ENCODE assay signal across 20 cellular contexts in genomic region chr1:220927442-220927841, GRCh38. TPM values are rescaled to one million over a fixed set of nuclear protein-coding genes. Genes with fewer than 3 reads are reported as not detected.
DNase-seq lines count a peak whose midpoint lies in the region; ATAC-seq and TF ChIP-seq lines count a peak whose summit lies in the region.
"Had no signal": no experiment of that assay in that cellular context is flagged by ENCODE, and none has a peak within 500 bp of the region (broad histone marks: within the 10 kb centered on the region; RNA-seq: fewer than 3 reads in every experiment).

No MANE protein-coding gene starts in this region.

- H3K27ac ChIP-seq in body of pancreas, result no peak overlapping the region
- H3K27ac ChIP-seq: PC-9 had no signal

- WGBS in body of pancreas, 2 donors, result 15 to 16% methylated on average over 6 of the region's 6 CpGs

- no peak for TF ChIP-seq POLR2A in body of pancreas (IDR thresholded peaks at IDR 0.05)

- intact Hi-C loops in body of pancreas (cut with DNase I), result no loop called here

- H3K4me1 ChIP-seq in body of pancreas, result no peaks in the 10 kb centered on the region

- no peaks in the 10 kb centered on the region for H3K36me3 ChIP-seq in body of pancreas (replicated peaks in 1 of 2; ENCODE audit: insufficient read depth in 1 of 2, low read depth in 2 of 2)

- H3K4me3 ChIP-seq in body of pancreas, result no peak overlapping the region
- H3K4me3 ChIP-seq: PC-9 had no signal

- peak; percentile 48 for ATAC-seq in body of pancreas
- no peak for ATAC-seq in HG03039 (IDR thresholded peaks at IDR 0.05; ENCODE audit: unreplicated experiment)
- ATAC-seq: activated naive CD4-positive, alpha-beta T cell treated with anti-CD3 and anti-CD28 coated beads, Interleukin-2, amount 50 U/mL, for 72 hours had no signal

- no peak for TF ChIP-seq CTCF in body of pancreas (IDR thresholded peaks at IDR 0.05)

- DNase-seq in NCI-H345 (lab: John Stamatoyannopoulos, UW) (peak; percentile 20), NCI-H345 treated with DMSO at 0.1 percent for 48 hours (lab: John Stamatoyannopoulos, UW; ENCODE audit: unreplicated experiment) (no peak), NCI-H510A (lab: John Stamatoyannopoulos, UW) (peak; percentile 55), body of pancreas (peak in 2 of 4 donors; percentile 11), foreskin melanocyte (no peak), COLO829 (ENCODE audit: low spot score) (no peak), DMS53 treated with DMSO at 0.1 percent for 48 hours (lab: John Stamatoyannopoulos, UW; ENCODE audit: unreplicated experiment) (no peak)
- DNase-seq: activated CD4-positive, alpha-beta T cell treated with anti-CD3 and anti-CD28 coated beads, Interleukin-2, amount 50 U/mL, for 48 hours; activated CD8-positive, alpha-beta memory T cell treated with anti-CD3 and anti-CD28 coated beads, Interleukin-2, amount 50 U/mL, for 4 hours; aorta; COR-L47; cortex of kidney; glutamatergic neuron; H9; NCI-H526 treated with DMSO at 0.1 percent for 48 hours; Right ventricle myocardium superior; trophoblast cell had no signal

- H3K27me3 ChIP-seq in body of pancreas, result no peaks in the 10 kb centered on the region

- no peaks in the 10 kb centered on the region for H3K9me3 ChIP-seq in body of pancreas

RNA-seq across cellular contexts. Expression of gene HLX, which starts 48.2 kb away (rescaled TPM):
- 1 to 10 TPM; 1.6 to 1.8 TPM for total RNA-seq in body of pancreas

Comparison
In these comparisons a context has a peak if more than half of its experiments do, and no peak if none do; other contexts are left out.
1. DNase-seq: peak in NCI-H345 (single experiment) and NCI-H510A (single experiment); none in NCI-H345 treated with DMSO at 0.1 percent for 48 hours (single experiment), foreskin melanocyte (single experiment), COLO829 (single experiment) and DMS53 treated with DMSO at 0.1 percent for 48 hours (single experiment).